In genomic region chr5:75720882-75721281, GRCh38 we compare ENCODE assay signal across 1 cellular context.
TF ChIP-seq lines count a peak whose summit lies in the region.

No MANE protein-coding gene starts in this region.

TF ChIP-seq in HepG2, 621 proteins besides CTCF, POLR2A, EP300 and RAD21 (continued from another document and continues in another):
- TF ChIP-seq ZIK1 (CRISPR knock-in tag; IDR thresholded peaks at IDR 0.05; ENCODE audit: borderline replicate concordance, low read depth) (no peak), ZBTB46 (CRISPR knock-in tag; IDR thresholded peaks at IDR 0.05; ENCODE audit: borderline replicate concordance) (no peak), NCOA2 (CRISPR knock-in tag; IDR thresholded peaks at IDR 0.05) (peak; percentile 41; the same call in 1 of the 2 replicates), TSC22D2 (CRISPR knock-in tag; IDR thresholded peaks at IDR 0.05; ENCODE audit: borderline replicate concordance) (no peak), ZFP1 (CRISPR knock-in tag; IDR thresholded peaks at IDR 0.05) (0 out of 2 replicates have a peak, but pooled peaks have one; percentile 35), CREB3 (CRISPR knock-in tag; IDR thresholded peaks at IDR 0.05) (no peak), AGO1 (IDR thresholded peaks at IDR 0.05; ENCODE audit: low read depth, low read length, poor library complexity, severe bottlenecking) (no peak), ZBTB26 (CRISPR knock-in tag; IDR thresholded peaks at IDR 0.05; ENCODE audit: borderline replicate concordance) (no peak), MYPOP (CRISPR knock-in tag; IDR thresholded peaks at IDR 0.05) (no peak), PBX3 (CRISPR knock-in tag; IDR thresholded peaks at IDR 0.05; ENCODE audit: borderline replicate concordance) (no peak), ZNF557 (CRISPR knock-in tag; IDR thresholded peaks at IDR 0.05) (no peak), ZNF18 (CRISPR knock-in tag; IDR thresholded peaks at IDR 0.05; ENCODE audit: insufficient replicate concordance) (no peak), ZNF460 (CRISPR knock-in tag; IDR thresholded peaks at IDR 0.05; ENCODE audit: borderline replicate concordance) (no peak), SALL1 (CRISPR knock-in tag; IDR thresholded peaks at IDR 0.05) (peak; percentile 44; the same call in 1 of the 2 replicates), NR2C2 (CRISPR knock-in tag; IDR thresholded peaks at IDR 0.05; ENCODE audit: borderline replicate concordance) (0 out of 2 replicates have a peak, but pooled peaks have one; percentile 16), ZNF614 (CRISPR knock-in tag; IDR thresholded peaks at IDR 0.05; ENCODE audit: borderline replicate concordance) (0 out of 2 replicates have a peak, but pooled peaks have one; percentile 38), ZNF549 (CRISPR knock-in tag; IDR thresholded peaks at IDR 0.05) (no peak), RXRB (CRISPR knock-in tag; IDR thresholded peaks at IDR 0.05; ENCODE audit: borderline replicate concordance) (peak; percentile 78), ZNF558 (CRISPR knock-in tag; IDR thresholded peaks at IDR 0.05; ENCODE audit: borderline replicate concordance) (no peak; the same call in 1 of the 2 replicates), GLMP (CRISPR knock-in tag; IDR thresholded peaks at IDR 0.05; ENCODE audit: borderline replicate concordance) (no peak), PITX1 (CRISPR knock-in tag; IDR thresholded peaks at IDR 0.05) (no peak), TCF7 (IDR thresholded peaks at IDR 0.05; ENCODE audit: low read depth) (peak; percentile 37), NFRKB (IDR thresholded peaks at IDR 0.05) (no peak), RARA (CRISPR knock-in tag; IDR thresholded peaks at IDR 0.05) (peak; percentile 73), ZBTB4 (CRISPR knock-in tag; IDR thresholded peaks at IDR 0.05; ENCODE audit: borderline replicate concordance) (no peak), STAT5B (CRISPR knock-in tag; IDR thresholded peaks at IDR 0.05) (no peak), ZNF839 (CRISPR knock-in tag; IDR thresholded peaks at IDR 0.05; ENCODE audit: borderline replicate concordance) (no peak), HOXA5 (CRISPR knock-in tag; IDR thresholded peaks at IDR 0.05) (no peak), MEIS2 (CRISPR knock-in tag; IDR thresholded peaks at IDR 0.05) (no peak), CEBPG (CRISPR knock-in tag; IDR thresholded peaks at IDR 0.05) (peak; percentile 95), MLXIP (CRISPR knock-in tag; IDR thresholded peaks at IDR 0.05; ENCODE audit: borderline replicate concordance) (no peak), ZNF414 (CRISPR knock-in tag; IDR thresholded peaks at IDR 0.05) (no peak), KDM5A (IDR thresholded peaks at IDR 0.05; ENCODE audit: borderline replicate concordance, low read length) (no peak), ZNF530 (CRISPR knock-in tag; IDR thresholded peaks at IDR 0.05; ENCODE audit: low read depth) (no peak), FOSL1 (CRISPR knock-in tag; IDR thresholded peaks at IDR 0.05; ENCODE audit: borderline replicate concordance) (no peak), ZNF441 (CRISPR knock-in tag; IDR thresholded peaks at IDR 0.05; ENCODE audit: borderline replicate concordance) (0 out of 2 replicates have a peak, but pooled peaks have one; percentile 54), NONO (IDR thresholded peaks at IDR 0.05) (no peak), NONO (CRISPR knock-in tag; conservative IDR thresholded peaks at IDR 0.05) (no peak), GATAD1 (CRISPR knock-in tag; IDR thresholded peaks at IDR 0.05) (no peak), ZNF251 (CRISPR knock-in tag; IDR thresholded peaks at IDR 0.05) (no peak), ZFP37 (CRISPR knock-in tag; IDR thresholded peaks at IDR 0.05; ENCODE audit: borderline replicate concordance) (no peak), ZNF598 (CRISPR knock-in tag; IDR thresholded peaks at IDR 0.05; ENCODE audit: borderline replicate concordance) (no peak), YY1 (IDR thresholded peaks at IDR 0.05; ENCODE audit: insufficient read depth, insufficient replicate concordance, low read depth, low read length) (no peak), PAF1 (CRISPR knock-in tag; IDR thresholded peaks at IDR 0.05) (no peak), NR2F6 (IDR thresholded peaks at IDR 0.05) (no peak), NR2F6 (CRISPR knock-in tag; IDR thresholded peaks at IDR 0.05) (peak; percentile 30; the same call in 1 of the 2 replicates)
